Comparison of ENCODE assay signal across 23 cellular contexts in genomic region chr10:96376483-96376882, GRCh38.
DNase-seq lines count a peak whose midpoint lies in the region; FAIRE-seq and TF ChIP-seq lines count a peak whose summit lies in the region.
"Had no signal": no experiment of that assay in that cellular context is flagged by ENCODE, and none has a peak within 500 bp of the region (broad histone marks: within the 10 kb centered on the region; RNA-seq: fewer than 3 reads in every experiment).

No MANE protein-coding gene starts in this region.

- H3K36me3 ChIP-seq in BLaER1 (no peaks in the 10 kb centered on the region), HEK293 (ENCODE audit: control insufficient read depth in 2 of 2, insufficient read depth in 1 of 2, low read length in 2 of 2) (no peaks in the 10 kb centered on the region)
- H3K36me3 ChIP-seq: heart left ventricle, neural progenitor cell, prostate gland, SJCRH30, suprapubic skin had no signal

- no peaks in the 10 kb centered on the region for H3K9me3 ChIP-seq in BLaER1
- H3K9me3 ChIP-seq in HEK293 (ENCODE audit: control insufficient read depth, insufficient read depth, low read depth, low read length), result no peaks in the 10 kb centered on the region
- H3K9me3 ChIP-seq: heart left ventricle, prostate gland, SJCRH30, suprapubic skin had no signal

- H4K20me1 ChIP-seq in BLaER1, result no peaks in the 10 kb centered on the region; the same call in 1 of the 2 replicates

- POLR2A ChIA-PET in HEK293 (lab: Yijun Ruan, JAX) (interaction anchor here (0.6 kb wide), 1 partner anchor 613 kb away, joined by 3 read pairs; no protein-coding TSS in a partner anchor), RWPE1 (lab: Yijun Ruan, JAX; ENCODE audit: low non-redundant PET) (no interaction called here)

- CTCF ChIA-PET in HEK293 (lab: Yijun Ruan, JAX) (interaction anchor here (0.6 to 3.6 kb wide), 10 partner anchors 10 to 660 kb away, joined by 3 to 22 read pairs (median 5); no protein-coding TSS in a partner anchor), RWPE1 (lab: Yijun Ruan, JAX) (interaction anchor here (1.7 kb wide), 1 partner anchor 137 kb away, joined by 8 read pairs; the partner anchor contains the start of gene TLL2)

- peaks cover 29% of the 10 kb centered on the region for H3K4me1 ChIP-seq in BLaER1
- H3K4me1 ChIP-seq in HEK293 (ENCODE audit: control insufficient read depth, insufficient read depth, low read length), result no peaks in the 10 kb centered on the region
- H3K4me1 ChIP-seq: neural progenitor cell had no signal

- FAIRE-seq in GM18507 (lab: Jason Lieb, UNC), result peak; percentile 70
- FAIRE-seq: small intestine had no signal

- peak overlapping the region; percentile 95; the same call in 1 of the 2 replicates for H3K4me2 ChIP-seq in BLaER1
- H3K4me2 ChIP-seq: neural progenitor cell had no signal

- TF ChIP-seq CTCF in HEK293 (tag by site-specific recombination; IDR thresholded peaks at IDR 0.05), result no peak
- no peak for TF ChIP-seq CTCF in RWPE1 (conservative IDR thresholded peaks at IDR 0.05; ENCODE audit: low read depth)

- H3K27me3 ChIP-seq in BLaER1, result no peaks in the 10 kb centered on the region
- H3K27me3 ChIP-seq: heart left ventricle, SJCRH30 had no signal

- H3K4me3 ChIP-seq in BLaER1 (no peak overlapping the region), HEK293 (ENCODE audit: low read depth, low read length) (no peak overlapping the region)
- H3K4me3 ChIP-seq: heart left ventricle, neural progenitor cell, prostate gland, SJCRH30, suprapubic skin had no signal

- no peak overlapping the region for H3K9ac ChIP-seq in BLaER1
- H3K9ac ChIP-seq: neural progenitor cell had no signal

- peak; percentile 36 for DNase-seq in GM18507 (ENCODE audit: extremely low spot score, insufficient read length, low read depth)
- no peak for DNase-seq in RWPE1 (ENCODE audit: low spot score)
- DNase-seq in medulla oblongata (ENCODE audit: extremely low spot score), result no peak
- no peak for DNase-seq in CD1c-positive myeloid dendritic cell (ENCODE audit: extremely low spot score)
- no peak for DNase-seq in superior temporal gyrus (ENCODE audit: extremely low spot score)
- no peak for DNase-seq in COR-L47 (lab: John Stamatoyannopoulos, UW)
- DNase-seq: activated naive CD4-positive, alpha-beta T cell treated with anti-CD3 and anti-CD28 coated beads, Interleukin-2, amount 50 U/mL, for 16 hours; C1 segment of cervical spinal cord; DMS 273 treated with DMSO at 0.1 percent for 48 hours; GDM1; heart left ventricle; left ventricle myocardium superior; NCI-H1436; NCI-H2171 treated with DMSO at 0.1 percent for 48 hours; PC-3; SJCRH30; small intestine; stimulated activated CD4-positive, alpha-beta T cell treated with anti-CD3 and anti-CD28 coated beads, Interleukin-4, amount 100 ng/mL, for 4 hours had no signal

- no peak overlapping the region for H3K27ac ChIP-seq in BLaER1
- no peak overlapping the region for H3K27ac ChIP-seq in HEK293 (ENCODE audit: extremely low read depth, low read depth, low read length)
- H3K27ac ChIP-seq in RWPE1, result peak overlapping the region; percentile 20; the same call in 1 of the 2 replicates
- H3K27ac ChIP-seq: heart left ventricle, neural progenitor cell, prostate gland, SJCRH30, suprapubic skin had no signal

TF ChIP-seq in HEK293, 187 proteins besides CTCF, POLR2A, EP300 and RAD21:
- TF ChIP-seq FEZF1 (tag by site-specific recombination; IDR thresholded peaks at IDR 0.05) (peak; percentile 76), ZBTB1 (tag by site-specific recombination; IDR thresholded peaks at IDR 0.05) (no peak)
TF ChIP-seq in HEK293: peak in this region for 1.
